17 cellular contexts compared by ENCODE assay signal in genomic region chr13:72537400-72537780, GRCh38.
DNase-seq lines count a peak whose midpoint lies in the region; ATAC-seq and TF ChIP-seq lines count a peak whose summit lies in the region.
"Had no signal": no experiment of that assay in that cellular context is flagged by ENCODE, and none has a peak within 500 bp of the region (broad histone marks: within the 10 kb centered on the region; RNA-seq: fewer than 3 reads in every experiment).

No MANE protein-coding gene starts in this region.

- H4K20me1 ChIP-seq in osteoblast (ENCODE audit: insufficient read depth, low read length), result no peaks in the 10 kb centered on the region

- TF ChIP-seq EP300 in transverse colon (IDR thresholded peaks at IDR 0.05; ENCODE audit: low read depth), result no peak

- peak overlapping the region; percentile 48 for H3K4me2 ChIP-seq in osteoblast (ENCODE audit: insufficient read depth, low read length)

- no peak for TF ChIP-seq POLR2A in transverse colon (IDR thresholded peaks at IDR 0.05)

- H3K27me3 ChIP-seq in left ventricle myocardium inferior (ENCODE audit: low read depth), result no peaks in the 10 kb centered on the region
- H3K27me3 ChIP-seq in osteoblast (ENCODE audit: insufficient read depth, low read length), result no peaks in the 10 kb centered on the region
- H3K27me3 ChIP-seq in transverse colon, result no peaks in the 10 kb centered on the region

- no peak overlapping the region for H3K27ac ChIP-seq in left ventricle myocardium inferior (replicated peaks)
- no peak overlapping the region for H3K27ac ChIP-seq in osteoblast (ENCODE audit: low read depth, low read length)
- H3K27ac ChIP-seq in transverse colon, result peak overlapping the region; percentile 33 to 56 (median 46)

- WGBS in transverse colon (ENCODE audit: low coverage in 1 of 2), 2 donors, result 20 to 25% methylated on average over 2 of the region's 2 CpGs

- no peaks in the 10 kb centered on the region for H3K79me2 ChIP-seq in osteoblast (ENCODE audit: insufficient read depth, low read length)

- H3K9me3 ChIP-seq in left ventricle myocardium inferior (replicated peaks) (no peaks in the 10 kb centered on the region), osteoblast (ENCODE audit: low read depth, low read length) (no peaks in the 10 kb centered on the region), transverse colon (no peaks in the 10 kb centered on the region)

- H3K36me3 ChIP-seq in left ventricle myocardium inferior (no peaks in the 10 kb centered on the region), osteoblast (ENCODE audit: insufficient read depth, low read length) (no peaks in the 10 kb centered on the region), transverse colon (no peaks in the 10 kb centered on the region)

- no peak for DNase-seq in left ventricle myocardium inferior
- no peak for DNase-seq in left cardiac atrium
- DNase-seq in left lobe of liver (ENCODE audit: low spot score), result no peak
- DNase-seq in osteoblast (ENCODE audit: insufficient read length, low spot score, missing footprints), result no peak
- DNase-seq in transverse colon, result no peak
- DNase-seq in activated CD8-positive, alpha-beta memory T cell treated with anti-CD3 and anti-CD28 coated beads, Interleukin-2, amount 50 U/mL, for 48 hours, result no peak
- no peak for DNase-seq in COLO829 (ENCODE audit: low spot score)
- DNase-seq: 8988T; CD4-positive, alpha-beta memory T cell; DND-41; Kasumi-1; MM.1S; NCI-H187; NCI-H446 treated with DMSO at 0.1 percent for 48 hours; NK-92 treated with Interleukin-12 subunit alpha and Interleukin-12 subunit beta, amount 100 ng/mL, for 24 hours; SHP77 had no signal

- TF ChIP-seq CTCF in left ventricle myocardium inferior (IDR thresholded peaks at IDR 0.05; ENCODE audit: borderline replicate concordance) (no peak), osteoblast (IDR thresholded peaks at IDR 0.05; ENCODE audit: extremely low read depth, low read depth, low read length) (no peak), transverse colon (IDR thresholded peaks at IDR 0.05) (no peak)

- peak overlapping the region; percentile 22 for H3K4me3 ChIP-seq in left ventricle myocardium inferior
- H3K4me3 ChIP-seq in osteoblast (ENCODE audit: insufficient read depth, low read length), result peak overlapping the region; percentile 58
- peak overlapping the region in 1 of 4 donors; percentile 30 for H3K4me3 ChIP-seq in transverse colon

- intact Hi-C loops in left ventricle myocardium inferior (cut with micrococcal nuclease), result no loop called here
- intact Hi-C loops in left cardiac atrium (cut with DNase I), result no loop called here
- intact Hi-C loops in transverse colon (cut with DNase I; ENCODE audit: low total_unique reads), result no loop called here

- H2AFZ ChIP-seq in osteoblast (ENCODE audit: low read length), result peak overlapping the region; percentile 71

- ATAC-seq in left cardiac atrium, result no peak
- ATAC-seq in left lobe of liver, result peak; percentile 45
- no peak for ATAC-seq in HG03457 (IDR thresholded peaks at IDR 0.05; ENCODE audit: unreplicated experiment)

- H3K4me1 ChIP-seq in left ventricle myocardium inferior (no peaks in the 10 kb centered on the region), osteoblast (ENCODE audit: insufficient read depth, low read length) (no peaks in the 10 kb centered on the region), transverse colon (peaks cover 0 to 37% (median 13%) of the 10 kb centered on the region in 4 donors)

- in situ Hi-C loops in transverse colon (cut with MboI; ENCODE audit: low pct_ligation_motif_present in 1 of 4, low pct_unique_long_range_greater_than_20kb in 1 of 4, low sequenced_read_pairs in 3 of 4), result no loop called here

Comparison
In these comparisons a context has a peak if more than half of its experiments do, and no peak if none do; other contexts are left out.
1. H3K27ac ChIP-seq: peak in transverse colon (4 of 4); none in left ventricle myocardium inferior (single experiment) and osteoblast (single experiment).